In genomic region chr7:99193527-99194214, GRCh38 we compare ENCODE assay signal across 21 cellular contexts. TPM values are rescaled to one million over a fixed set of nuclear protein-coding genes. Genes with fewer than 3 reads are reported as not detected.
DNase-seq lines count a peak whose midpoint lies in the region; ATAC-seq and TF ChIP-seq lines count a peak whose summit lies in the region.
"Had no signal": no experiment of that assay in that cellular context is flagged by ENCODE, and none has a peak within 500 bp of the region (broad histone marks: within the 10 kb centered on the region; RNA-seq: fewer than 3 reads in every experiment).

No MANE protein-coding gene starts in this region.

- H3K4me3 ChIP-seq in GM23248, result no peak overlapping the region
- no peak overlapping the region for H3K4me3 ChIP-seq in coronary artery
- H3K4me3 ChIP-seq: esophagus muscularis mucosa, lower lobe of right lung, Peyer's patch, upper lobe of left lung had no signal

- peak overlapping the region; percentile 34 for H3K4me2 ChIP-seq in GM23248 (ENCODE audit: unreplicated experiment)

- no peaks in the 10 kb centered on the region for H3K36me3 ChIP-seq in GM23248 (ENCODE audit: low read depth)
- H3K36me3 ChIP-seq: esophagus muscularis mucosa, lower lobe of right lung, Peyer's patch, upper lobe of left lung had no signal

- POLR2A ChIA-PET in RWPE1 (lab: Yijun Ruan, JAX; ENCODE audit: low non-redundant PET), result no interaction called here

- no peaks in the 10 kb centered on the region for H3K79me2 ChIP-seq in GM23248 (ENCODE audit: insufficient read depth)

- ATAC-seq in esophagus mucosa (peak; percentile 64), GM18519 (IDR thresholded peaks at IDR 0.05; ENCODE audit: low FRiP score, unreplicated experiment) (no peak)
- ATAC-seq: lower lobe of right lung; naive thymus-derived CD8-positive, alpha-beta T cell had no signal

- H3K27ac ChIP-seq in GM23248, result no peak overlapping the region
- H3K27ac ChIP-seq in RWPE1, result peak overlapping the region; percentile 36
- H3K27ac ChIP-seq in coronary artery, result no peak overlapping the region
- H3K27ac ChIP-seq: esophagus muscularis mucosa, lower lobe of right lung, Peyer's patch, upper lobe of left lung had no signal

- H3K9me2 ChIP-seq in GM23248 (ENCODE audit: insufficient read depth), result no peaks in the 10 kb centered on the region

- CTCF ChIA-PET in RWPE1 (lab: Yijun Ruan, JAX), result interaction anchor here (0.6 to 0.7 kb wide), 2 partner anchors 21 to 27 kb away, joined by 3 to 6 read pairs; no protein-coding TSS in a partner anchor

- H2AFZ ChIP-seq in GM23248, result no peak overlapping the region

- in situ Hi-C loops in GM23248 (cut with MboI), result no loop called here

- no peaks in the 10 kb centered on the region for H3K27me3 ChIP-seq in GM23248 (replicated peaks; ENCODE audit: insufficient read depth)
- H3K27me3 ChIP-seq: esophagus muscularis mucosa, Peyer's patch, upper lobe of left lung had no signal

- DNase-seq in GM23248 (peak; percentile 80), RWPE1 (ENCODE audit: low spot score) (peak; percentile 26), renal cortical epithelial cell (ENCODE audit: low read depth) (peak; percentile 75), coronary artery (ENCODE audit: low spot score) (no peak), NCI-H2196 treated with DMSO at 0.1 percent for 48 hours (lab: John Stamatoyannopoulos, UW; ENCODE audit: unreplicated experiment) (no peak)
- DNase-seq: activated CD4-positive, CD25-positive, alpha-beta regulatory T cell; cortex of kidney; GOT3; KBM-7; lower lobe of right lung; naive thymus-derived CD8-positive, alpha-beta T cell; NCI-H1694; NCI-H524 treated with DMSO at 0.1 percent for 48 hours; Peyer's patch; retina; stimulated activated CD4-positive, alpha-beta T cell treated with anti-CD3 and anti-CD28 coated beads, Interleukin-4, amount 100 ng/mL, for 24 hours; T-helper 1 cell; upper lobe of left lung had no signal

- no peaks in the 10 kb centered on the region for H4K20me1 ChIP-seq in GM23248 (ENCODE audit: insufficient read depth)

- H3K9me3 ChIP-seq in GM23248 (ENCODE audit: low read depth), result no peaks in the 10 kb centered on the region
- H3K9me3 ChIP-seq: Peyer's patch had no signal

- H3K4me1 ChIP-seq in GM23248 (ENCODE audit: insufficient read depth), result peaks cover 27% of the 10 kb centered on the region
- H3K4me1 ChIP-seq: esophagus muscularis mucosa, lower lobe of right lung, Peyer's patch, upper lobe of left lung had no signal

- TF ChIP-seq CTCF in RWPE1 (conservative IDR thresholded peaks at IDR 0.05; ENCODE audit: low read depth) (no peak), coronary artery (IDR thresholded peaks at IDR 0.05) (no peak)

- peaks cover 22% of the 10 kb centered on the region for H3F3A ChIP-seq in GM23248 (ENCODE audit: insufficient read depth)

- WGBS in GM23248 (ENCODE audit: low coverage in 1 of 2, low lambda C conversion rate in 2 of 2, missing lambda C conversion rate in 2 of 2), 2 experiments, result 41 to 47% methylated on average over 6 of the region's 6 CpGs

- H3K9ac ChIP-seq in GM23248, result no peak overlapping the region

RNA-seq across cellular contexts. Expression of gene KPNA7, which starts 14.2 kb away (rescaled TPM):
- 0.63 TPM in 1 of 2 replicates, not detected in the other for total RNA-seq in GM23248 (2014; rRNA removed; shearing (Covaris generic))
- not detected in 2 replicates for polyA plus RNA-seq in GM23248 (2016; fragmentation: Nextera tagmentation; extraction: Ambion mirVana)
- total RNA-seq in esophagus mucosa, result 0.72 TPM
- not detected in 2 replicates for total RNA-seq in renal cortical epithelial cell
- total RNA-seq: esophagus muscularis mucosa had no signal
- polyA plus RNA-seq: naive thymus-derived CD8-positive, alpha-beta T cell had no signal

RNA-seq across cellular contexts. Expression of gene SMURF1, which starts 49.8 kb away (rescaled TPM):
- 19.1 and 21.1 TPM in 2 replicates for total RNA-seq in GM23248 (2014; rRNA removed; shearing (Covaris generic))
- polyA plus RNA-seq in GM23248 (2016; fragmentation: Nextera tagmentation; extraction: Ambion mirVana), result 6.6 and 6.8 TPM in 2 replicates
- total RNA-seq in esophagus mucosa (27.4 TPM), renal cortical epithelial cell (40.6 and 51.2 TPM in 2 replicates)

Comparison
In these comparisons a context has a peak if more than half of its experiments do, and no peak if none do; other contexts are left out.
1. DNase-seq: peak in GM23248 (single experiment), RWPE1 (single experiment) and renal cortical epithelial cell (single experiment); none in coronary artery (single experiment) and NCI-H2196 treated with DMSO at 0.1 percent for 48 hours (single experiment).